In genomic region chr2:234695981-234696380, GRCh38 we compare ENCODE assay signal across 7 cellular contexts.
"Had no signal": no experiment of that assay in that cellular context is flagged by ENCODE, and none has a peak within 500 bp of the region (broad histone marks: within the 10 kb centered on the region; RNA-seq: fewer than 3 reads in every experiment).

No MANE protein-coding gene starts in this region.

- H3K4me3 ChIP-seq: GM23338 had no signal

- H3K27ac ChIP-seq: HL-60 had no signal

- H2AFZ ChIP-seq: GM23338 had no signal

- ATAC-seq: GM23338, HepG2 had no signal

- DNase-seq: H9, HCEC 1CT, HFFc6, KBM-7 had no signal

- H3K4me2 ChIP-seq: GM23338 had no signal
